In genomic region chr14:90288646-90289355, GRCh38 we compare ENCODE assay signal across 10 cellular contexts. TPM values are rescaled to one million over a fixed set of nuclear protein-coding genes. Genes with fewer than 3 reads are reported as not detected.
DNase-seq lines count a peak whose midpoint lies in the region; ATAC-seq and TF ChIP-seq lines count a peak whose summit lies in the region.
"Had no signal": no experiment of that assay in that cellular context is flagged by ENCODE, and none has a peak within 500 bp of the region (broad histone marks: within the 10 kb centered on the region; RNA-seq: fewer than 3 reads in every experiment).

No MANE protein-coding gene starts in this region.

- peaks cover 3% of the 10 kb centered on the region; the same call in 1 of the 2 replicates for H3K36me3 ChIP-seq in WERI-Rb-1

- peak; percentile 43 for DNase-seq in WERI-Rb-1
- DNase-seq in pulmonary artery endothelial cell (ENCODE audit: low read depth, low spot score), result peak; percentile 32
- no peak for DNase-seq in DMS153 treated with DMSO at 0.1 percent for 48 hours (lab: John Stamatoyannopoulos, UW; ENCODE audit: unreplicated experiment)
- DNase-seq in GOT3 (lab: John Stamatoyannopoulos, UW), result no peak
- DNase-seq in Calu3, result no peak
- DNase-seq: activated naive CD4-positive, alpha-beta T cell treated with anti-CD3 and anti-CD28 coated beads for 36 hours; foreskin keratinocyte had no signal

- no peak overlapping the region for H3K4me3 Mint-ChIP-seq in Calu3 (ENCODE audit: low read depth, unreplicated experiment)
- H3K4me3 Mint-ChIP-seq: activated naive CD4-positive, alpha-beta T cell treated with anti-CD3 and anti-CD28 coated beads for 36 hours; IgD-negative memory B cell had no signal

- H3K27ac ChIP-seq in WERI-Rb-1, result no peak overlapping the region
- H3K27ac ChIP-seq: foreskin keratinocyte had no signal

- ATAC-seq in GM19463 (IDR thresholded peaks at IDR 0.05; ENCODE audit: unreplicated experiment), result peak; percentile 100
- ATAC-seq in HG03025 (IDR thresholded peaks at IDR 0.05; ENCODE audit: low FRiP score, unreplicated experiment), result peak; percentile 72

- intact Hi-C loops in Calu3 (cut with micrococcal nuclease; ENCODE audit: unreplicated experiment), result no loop called here

- H3K9me3 Mint-ChIP-seq in Calu3 (ENCODE audit: low read depth, unreplicated experiment), result no peaks in the 10 kb centered on the region
- H3K9me3 Mint-ChIP-seq: activated naive CD4-positive, alpha-beta T cell treated with anti-CD3 and anti-CD28 coated beads for 36 hours; IgD-negative memory B cell had no signal

- H3K27ac Mint-ChIP-seq in Calu3 (ENCODE audit: unreplicated experiment), result no peak overlapping the region
- H3K27ac Mint-ChIP-seq: activated naive CD4-positive, alpha-beta T cell treated with anti-CD3 and anti-CD28 coated beads for 36 hours had no signal

- no peaks in the 10 kb centered on the region for H3K4me1 Mint-ChIP-seq in Calu3 (ENCODE audit: low read depth, unreplicated experiment)

- no peaks in the 10 kb centered on the region for H3K36me3 Mint-ChIP-seq in Calu3 (ENCODE audit: insufficient read depth, unreplicated experiment)

- no TSS peak for BruUV-seq in Calu3 (replicated peaks; lab: Mats Ljungman, UMichigan)

- no peaks in the 10 kb centered on the region for H3K9me3 ChIP-seq in WERI-Rb-1 (ENCODE audit: severe bottlenecking)

- no peak overlapping the region for H3K4me3 ChIP-seq in WERI-Rb-1 (ENCODE audit: low read depth, low read length)

- no peaks in the 10 kb centered on the region for H3K27me3 ChIP-seq in WERI-Rb-1 (ENCODE audit: insufficient read depth, low read depth, severe bottlenecking)
- H3K27me3 ChIP-seq: foreskin keratinocyte had no signal

- CTCF ChIA-PET in Calu3 (lab: Charles Lee), result interaction anchor here (1.0 to 1.2 kb wide), 3 partner anchors 13 to 470 kb away, joined by 4 to 6 read pairs (median 5); no protein-coding TSS in a partner anchor

- H3K27me3 Mint-ChIP-seq in Calu3 (ENCODE audit: unreplicated experiment), result no peaks in the 10 kb centered on the region
- H3K27me3 Mint-ChIP-seq: IgD-negative memory B cell had no signal

- TF ChIP-seq CTCF in WERI-Rb-1 (IDR thresholded peaks at IDR 0.05; ENCODE audit: low read depth, low read length) (no peak), Calu3 (IDR thresholded peaks at IDR 0.05; ENCODE audit: unreplicated experiment) (no peak)

RNA-seq across cellular contexts. Expression of gene PSMC1, which starts 32.4 kb away (rescaled TPM):
- 177 and 224 TPM in 2 replicates for total RNA-seq in pulmonary artery endothelial cell
- 147 and 149 TPM in 2 replicates for total RNA-seq in Calu3 (2022)

RNA-seq across cellular contexts. Expression of gene NRDE2, which starts 42.9 kb away (rescaled TPM):
- total RNA-seq in pulmonary artery endothelial cell (8.7 and 11.8 TPM in 2 replicates), Calu3 (2022) (18.3 and 19.2 TPM in 2 replicates)

Comparison
In these comparisons a context has a peak if more than half of its experiments do, and no peak if none do; other contexts are left out.
1. DNase-seq: peak in WERI-Rb-1 (single experiment) and pulmonary artery endothelial cell (single experiment); none in DMS153 treated with DMSO at 0.1 percent for 48 hours (single experiment), GOT3 (single experiment) and Calu3 (single experiment).